Comparison of ENCODE assay signal across 10 cellular contexts in genomic region chr14:101966742-101967141, GRCh38. TPM values are rescaled to one million over a fixed set of nuclear protein-coding genes. Genes with fewer than 3 reads are reported as not detected.
A peak's percentile ranks its signal among the peaks of the same experiment; 100 is the strongest.
DNase-seq lines count a peak whose midpoint lies in the region; ATAC-seq and TF ChIP-seq lines count a peak whose summit lies in the region.
"Had no signal": no experiment of that assay in that cellular context is flagged by ENCODE, and none has a peak within 500 bp of the region (broad histone marks: within the 10 kb centered on the region; RNA-seq: fewer than 3 reads in every experiment).

No MANE protein-coding gene starts in this region.

- H3K79me1 ChIP-seq in mesenchymal stem cell (replicated peaks; ENCODE audit: low read length, poor library complexity, severe bottlenecking), result peaks cover 5% of the 10 kb centered on the region

- H3K9ac ChIP-seq in HCT116 (ENCODE audit: low read length) (peak overlapping the region; percentile 94; the same call in 1 of the 2 replicates), mesenchymal stem cell (ENCODE audit: low read length) (peak overlapping the region; percentile 99)

- no peak overlapping the region for H3K18ac ChIP-seq in mesenchymal stem cell (ENCODE audit: low read depth in 1 of 2, low read length in 2 of 2)

- peaks cover 14% of the 10 kb centered on the region for H3K36me3 Mint-ChIP-seq in activated naive CD8-positive, alpha-beta T cell treated with anti-CD3 and anti-CD28 coated beads for 36 hours

- no peaks in the 10 kb centered on the region for H4K20me1 ChIP-seq in HCT116 (ENCODE audit: insufficient read depth)

- no peak overlapping the region for H4K8ac ChIP-seq in mesenchymal stem cell (ENCODE audit: low read length)

- TF ChIP-seq CTCF in AG04450 (IDR thresholded peaks at IDR 0.05; ENCODE audit: low read depth, low read length) (no peak), HCT116 (IDR thresholded peaks at IDR 0.05 in 2 of 3, conservative IDR thresholded peaks at IDR 0.05 in 1 of 3; ENCODE audit: borderline replicate concordance in 1 of 3, insufficient read depth in 1 of 3, low read depth in 2 of 3, low read length in 2 of 3) (no peak)

- H3K79me2 ChIP-seq in HCT116 (ENCODE audit: insufficient read depth, low read length), result peaks cover 69% of the 10 kb centered on the region

- no peak overlapping the region for H3K4ac ChIP-seq in mesenchymal stem cell (ENCODE audit: low read depth in 1 of 2, low read length in 2 of 2)

- POLR2A ChIA-PET in AG04450 (lab: Yijun Ruan, JAX), result no interaction called here
- POLR2A ChIA-PET in HCT116 (lab: Charles Lee), result no interaction called here

- intact Hi-C loops in HCT116 (cut with micrococcal nuclease), result no loop called here

- ATAC-seq in HCT116 (no peak), HG02571 (IDR thresholded peaks at IDR 0.05; ENCODE audit: unreplicated experiment) (no peak)

- H3K4me3 ChIP-seq in AG04450 (ENCODE audit: low read depth, low read length) (peak overlapping the region; percentile 92), HCT116 (replicated peaks in 1 of 2; ENCODE audit: low read depth in 1 of 2, low read length in 2 of 2) (no peak overlapping the region), mesenchymal stem cell (ENCODE audit: insufficient read depth in 1 of 2, low read depth in 1 of 2, low read length in 2 of 2) (peak overlapping the region in 1 of 2 experiments; percentile 99)

- no peak overlapping the region for H2BK120ac ChIP-seq in mesenchymal stem cell (ENCODE audit: low read depth, low read length)

- H2BK5ac ChIP-seq in mesenchymal stem cell (ENCODE audit: low read depth, low read length, poor library complexity, severe bottlenecking), result no peak overlapping the region

- H3K9me3 ChIP-seq in AG04450 (ENCODE audit: control insufficient read depth, insufficient read depth, low read length) (no peaks in the 10 kb centered on the region; the same call in 1 of the 2 replicates), HCT116 (ENCODE audit: control insufficient read depth in 1 of 2, insufficient read depth in 1 of 2, low read depth in 1 of 2, low read length in 2 of 2) (no peaks in the 10 kb centered on the region), mesenchymal stem cell (ENCODE audit: control insufficient read depth, low read length) (no peaks in the 10 kb centered on the region)

- no peak overlapping the region for H3K14ac ChIP-seq in mesenchymal stem cell (ENCODE audit: low read length in 2 of 2)

- no peak overlapping the region for H4K91ac ChIP-seq in mesenchymal stem cell (ENCODE audit: low read length)

- DNase-seq in AG04450 (ENCODE audit: low read depth, low spot score) (no peak), HCT116 (ENCODE audit: low read depth, low spot score) (no peak), mesenchymal stem cell (no peak), iPS-NIHi11 (ENCODE audit: low spot score) (no peak), foreskin melanocyte (no peak), HuH-7 (ENCODE audit: low spot score) (no peak)
- no peak for DNase-seq in activated naive CD8-positive, alpha-beta T cell treated with anti-CD3 and anti-CD28 coated beads for 36 hours
- DNase-seq: NCI-H2081 treated with DMSO at 0.1 percent for 48 hours, substantia nigra had no signal

- no peak overlapping the region for H2BK15ac ChIP-seq in mesenchymal stem cell (ENCODE audit: low read depth, poor library complexity, severe bottlenecking)

- H3K9me2 ChIP-seq in HCT116 (ENCODE audit: insufficient read depth), result no peaks in the 10 kb centered on the region

- no TSS peak for BruUV-seq in HCT116 (replicated peaks; lab: Mats Ljungman, UMichigan)

- H3K27ac Mint-ChIP-seq in activated naive CD8-positive, alpha-beta T cell treated with anti-CD3 and anti-CD28 coated beads for 36 hours, result peak overlapping the region; percentile 47

- peaks cover 44% of the 10 kb centered on the region for H3K4me1 Mint-ChIP-seq in activated naive CD8-positive, alpha-beta T cell treated with anti-CD3 and anti-CD28 coated beads for 36 hours

- H3K4me2 ChIP-seq in HCT116 (ENCODE audit: low read length) (peak overlapping the region; percentile 83; the same call in 1 of the 2 replicates), mesenchymal stem cell (ENCODE audit: low read length, poor library complexity, severe bottlenecking) (no peak overlapping the region)

- RAD21 ChIA-PET in HCT116 (lab: Charles Lee; ENCODE audit: low non-redundant PET in 1 of 2, low total read pairs in 2 of 2, uncharacterized antibody in 2 of 2, unreplicated experiment in 2 of 2), result no interaction called here

- peak overlapping the region; percentile 67 for H3K4me3 Mint-ChIP-seq in activated naive CD8-positive, alpha-beta T cell treated with anti-CD3 and anti-CD28 coated beads for 36 hours

- H3K27ac ChIP-seq in AG04450 (ENCODE audit: low read depth, low read length), result no peak overlapping the region
- no peak overlapping the region for H3K27ac ChIP-seq in HCT116 (ENCODE audit: low read depth, low read length)
- no peak overlapping the region for H3K27ac ChIP-seq in mesenchymal stem cell (ENCODE audit: low read length, poor library complexity, severe bottlenecking)

- no peaks in the 10 kb centered on the region for H3K27me3 Mint-ChIP-seq in activated naive CD8-positive, alpha-beta T cell treated with anti-CD3 and anti-CD28 coated beads for 36 hours

- H3K9me3 Mint-ChIP-seq in activated naive CD8-positive, alpha-beta T cell treated with anti-CD3 and anti-CD28 coated beads for 36 hours, result no peaks in the 10 kb centered on the region

- WGBS in mesenchymal stem cell, result no CpG with 5 or more reads among the region's 2 CpGs

- no peak overlapping the region for H2BK12ac ChIP-seq in mesenchymal stem cell (ENCODE audit: low read length in 2 of 2)

- H2AFZ ChIP-seq in HCT116 (ENCODE audit: low read depth, low read length, poor library complexity, severe bottlenecking) (no peak overlapping the region), mesenchymal stem cell (ENCODE audit: low read depth, low read length) (no peak overlapping the region)

- CTCF ChIA-PET in AG04450 (lab: Charles Lee), result interaction anchor here (2.1 to 2.8 kb wide), 2 partner anchors 130 to 196 kb away, joined by 6 to 14 read pairs; no protein-coding TSS in a partner anchor
- CTCF ChIA-PET in HCT116 (lab: Charles Lee), result interaction anchor here (0.8 to 1.2 kb wide), 3 partner anchors 79 to 260 kb away, joined by 3 read pairs; no protein-coding TSS in a partner anchor

- TF ChIP-seq RAD21 in HCT116 (IDR thresholded peaks at IDR 0.05; ENCODE audit: low read depth), result no peak

- peaks cover 31 to 45% of the 10 kb centered on the region in 2 experiments for H3K4me1 ChIP-seq in HCT116 (ENCODE audit: control insufficient read depth in 1 of 2, insufficient read depth in 2 of 2, low read length in 2 of 2)
- peaks cover 35% of the 10 kb centered on the region for H3K4me1 ChIP-seq in mesenchymal stem cell (ENCODE audit: control insufficient read depth, insufficient read depth, low read depth, low read length)

- H3K36me3 ChIP-seq in HCT116 (ENCODE audit: control insufficient read depth in 1 of 2, insufficient read depth in 2 of 2, low read length in 2 of 2), result peaks cover 0 to 4% of the 10 kb centered on the region in 2 experiments; a peak in 1 of 4 replicates
- peaks cover 11 to 22% of the 10 kb centered on the region in 2 experiments for H3K36me3 ChIP-seq in mesenchymal stem cell (ENCODE audit: control insufficient read depth in 1 of 2, insufficient read depth in 2 of 2, low read depth in 1 of 2, low read length in 2 of 2)

- no peak for TF ChIP-seq POLR2A in HCT116 (IDR thresholded peaks at IDR 0.05; ENCODE audit: borderline replicate concordance, extremely low read depth, insufficient read depth, insufficient read length)

- no peak overlapping the region for H3K23ac ChIP-seq in mesenchymal stem cell (ENCODE audit: low read length in 2 of 2)

- no peak overlapping the region for H2AK5ac ChIP-seq in mesenchymal stem cell (ENCODE audit: low read length, severe bottlenecking)

- H3K27me3 ChIP-seq in AG04450 (ENCODE audit: control insufficient read depth, insufficient read depth, low read length) (no peaks in the 10 kb centered on the region), HCT116 (ENCODE audit: insufficient read depth, low read length) (no peaks in the 10 kb centered on the region), mesenchymal stem cell (ENCODE audit: control insufficient read depth in 1 of 2, insufficient read depth in 1 of 2, low read length in 2 of 2) (no peaks in the 10 kb centered on the region)

TF ChIP-seq in HCT116, 20 proteins besides CTCF, POLR2A, EP300 and RAD21 (continues in another document):
- no peak for TF ChIP-seq SRF (IDR thresholded peaks at IDR 0.05; ENCODE audit: low read depth)
- no peak for TF ChIP-seq CEBPB (IDR thresholded peaks at IDR 0.05; ENCODE audit: low read depth)
- TF ChIP-seq POLR2AphosphoS5 (IDR thresholded peaks at IDR 0.05; ENCODE audit: low read depth, low read length), result no peak
- TF ChIP-seq ELF1 (IDR thresholded peaks at IDR 0.05; ENCODE audit: borderline replicate concordance, low read depth), result no peak
- TF ChIP-seq YY1 (IDR thresholded peaks at IDR 0.05; ENCODE audit: extremely low read depth, insufficient replicate concordance, low read depth, low read length), result no peak

RNA-seq across cellular contexts. Expression of gene DYNC1H1, which starts 2.4 kb away (rescaled TPM):
- 189 and 300 TPM in 2 replicates for polyA plus RNA-seq in AG04450 (2011; rRNA removed)
- 792 and 915 TPM in 2 replicates for polyA minus RNA-seq in AG04450 (2011; rRNA and poly(A)+ RNA removed)
- total RNA-seq in HCT116 (2021; ENCODE audit: unreplicated experiment), result 361 TPM
- polyA plus RNA-seq in HCT116 (2012), result 307 and 340 TPM in 2 replicates
- 100 to 1,000 TPM; 216 to 227 TPM for total RNA-seq in activated naive CD8-positive, alpha-beta T cell treated with anti-CD3 and anti-CD28 coated beads for 36 hours
- polyA plus RNA-seq in mesenchymal stem cell (2013, experiment 1 of 2), result 97.7 TPM
- 90.8 TPM for polyA plus RNA-seq in mesenchymal stem cell (2013, experiment 2 of 2)
